1 cellular context compared by ENCODE assay signal in the genomic region with DNA sequence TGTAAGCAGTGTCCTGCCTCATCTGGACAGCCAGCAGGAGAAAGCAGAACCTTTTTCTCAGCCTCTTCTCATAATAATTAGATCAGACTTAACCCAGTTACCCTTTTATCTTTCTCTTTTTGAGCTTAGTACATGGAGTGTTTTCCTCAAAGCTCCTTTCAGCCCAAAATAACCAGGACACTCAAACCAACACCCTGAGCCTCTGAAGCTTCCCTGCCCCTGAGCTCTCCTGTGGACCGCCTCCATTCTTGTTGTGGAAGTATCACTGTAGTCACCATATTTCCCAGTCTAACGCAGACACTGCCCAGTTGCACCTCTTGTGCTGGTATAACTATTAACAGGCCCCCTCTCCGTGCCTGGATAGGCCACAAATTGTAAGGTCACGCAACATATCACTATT.
TF ChIP-seq lines count a peak whose summit lies in the region.

No MANE protein-coding gene starts in this region.

TF ChIP-seq in SK-N-SH, 30 proteins besides CTCF, POLR2A, EP300 and RAD21 (continued from another document):
- TF ChIP-seq, protein P1, sequence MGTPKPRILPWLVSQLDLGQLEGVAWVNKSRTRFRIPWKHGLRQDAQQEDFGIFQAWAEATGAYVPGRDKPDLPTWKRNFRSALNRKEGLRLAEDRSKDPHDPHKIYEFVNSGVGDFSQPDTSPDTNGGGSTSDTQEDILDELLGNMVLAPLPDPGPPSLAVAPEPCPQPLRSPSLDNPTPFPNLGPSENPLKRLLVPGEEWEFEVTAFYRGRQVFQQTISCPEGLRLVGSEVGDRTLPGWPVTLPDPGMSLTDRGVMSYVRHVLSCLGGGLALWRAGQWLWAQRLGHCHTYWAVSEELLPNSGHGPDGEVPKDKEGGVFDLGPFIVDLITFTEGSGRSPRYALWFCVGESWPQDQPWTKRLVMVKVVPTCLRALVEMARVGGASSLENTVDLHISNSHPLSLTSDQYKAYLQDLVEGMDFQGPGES (IDR thresholded peaks at IDR 0.05; ENCODE audit: low read depth, low read length): no peak
- TF ChIP-seq RCOR1 (IDR thresholded peaks at IDR 0.05; ENCODE audit: low read length) (no peak), RXRA (IDR thresholded peaks at IDR 0.05; ENCODE audit: borderline replicate concordance, low read depth) (no peak), SIN3A (IDR thresholded peaks at IDR 0.05; ENCODE audit: borderline replicate concordance, low read depth, low read length) (no peak), EZH2phosphoT487 (IDR thresholded peaks at IDR 0.05; ENCODE audit: borderline replicate concordance, low read depth) (no peak), TCF12 (IDR thresholded peaks at IDR 0.05) (no peak), FOSL2 (IDR thresholded peaks at IDR 0.05; ENCODE audit: borderline replicate concordance, low read depth) (no peak)
- TF ChIP-seq, protein P2, sequence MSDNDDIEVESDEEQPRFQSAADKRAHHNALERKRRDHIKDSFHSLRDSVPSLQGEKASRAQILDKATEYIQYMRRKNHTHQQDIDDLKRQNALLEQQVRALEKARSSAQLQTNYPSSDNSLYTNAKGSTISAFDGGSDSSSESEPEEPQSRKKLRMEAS (IDR thresholded peaks at IDR 0.05; ENCODE audit: low read depth): no peak
